1 cellular context compared by ENCODE assay signal in the genomic region with DNA sequence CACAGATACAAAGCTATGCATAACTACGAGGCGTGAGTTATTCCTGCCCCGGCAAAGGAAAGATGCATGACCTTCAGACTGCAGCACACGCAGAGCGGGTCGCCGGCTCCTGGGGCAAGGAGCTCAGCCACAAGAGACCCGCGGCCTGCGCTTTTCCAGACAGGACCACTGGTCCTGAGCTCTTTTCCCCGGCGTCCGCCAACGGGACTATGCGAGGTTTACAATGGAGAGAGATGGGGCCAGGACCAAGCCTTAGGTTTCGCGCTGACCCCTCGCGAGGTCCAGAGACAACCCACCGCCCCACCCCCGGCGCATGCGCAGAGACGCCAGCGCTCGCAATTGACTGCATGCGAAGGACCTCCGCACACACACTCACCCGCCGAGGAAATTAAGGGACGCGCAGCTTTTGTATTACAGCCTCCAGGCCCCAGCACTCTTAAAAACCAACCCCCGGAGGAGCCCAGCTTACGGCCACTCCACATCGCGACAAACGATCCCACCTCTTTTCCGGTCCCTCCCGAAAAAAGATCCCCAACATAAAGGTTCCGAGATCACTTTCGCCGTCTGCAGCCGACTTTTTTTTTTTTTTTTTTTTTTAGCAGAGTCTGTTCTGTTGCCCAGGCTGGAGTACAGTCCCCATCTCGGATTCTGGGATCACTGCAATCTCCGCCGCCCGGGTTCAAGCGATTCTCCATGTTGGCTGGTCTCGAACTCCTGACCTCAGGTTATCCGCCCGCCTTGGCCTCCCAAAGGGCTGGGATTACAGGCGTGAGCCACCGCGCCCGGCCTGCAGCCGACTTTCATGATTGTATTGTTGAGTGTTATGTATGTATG.
A peak's percentile ranks its signal among the peaks of the same experiment; 100 is the strongest.
TF ChIP-seq lines count a peak whose summit lies in the region.

COQ3 (minus strand) TSS at position 498 of the 834 bp plus-strand sequence; CDS start at position 482, 16 bp downstream.

TF ChIP-seq in K562, 482 proteins besides CTCF, POLR2A, EP300 and RAD21 (continued from another document and continues in another):
- TF ChIP-seq, protein P1, sequence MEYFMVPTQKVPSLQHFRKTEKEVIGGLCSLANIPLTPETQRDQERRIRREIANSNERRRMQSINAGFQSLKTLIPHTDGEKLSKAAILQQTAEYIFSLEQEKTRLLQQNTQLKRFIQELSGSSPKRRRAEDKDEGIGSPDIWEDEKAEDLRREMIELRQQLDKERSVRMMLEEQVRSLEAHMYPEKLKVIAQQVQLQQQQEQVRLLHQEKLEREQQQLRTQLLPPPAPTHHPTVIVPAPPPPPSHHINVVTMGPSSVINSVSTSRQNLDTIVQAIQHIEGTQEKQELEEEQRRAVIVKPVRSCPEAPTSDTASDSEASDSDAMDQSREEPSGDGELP (CRISPR knock-in tag; IDR thresholded peaks at IDR 0.05; ENCODE audit: borderline replicate concordance): peak; percentile 53; the same call in 1 of the 2 replicates
- TF ChIP-seq THRA (IDR thresholded peaks at IDR 0.05) (no peak), NEUROD1 (IDR thresholded peaks at IDR 0.05; ENCODE audit: borderline replicate concordance, low read depth, low read length, partially characterized antibody) (no peak), TSC22D4 (tag; IDR thresholded peaks at IDR 0.05) (no peak), ZNF75A (CRISPR knock-in tag; IDR thresholded peaks at IDR 0.05) (no peak), ZNF384 (IDR thresholded peaks at IDR 0.05; ENCODE audit: low read depth, low read length) (peak; percentile 97), ZBTB7A (IDR thresholded peaks at IDR 0.05; ENCODE audit: borderline replicate concordance, control insufficient read depth, low read depth, low read length) (peak; percentile 68; the same call in 1 of the 2 replicates), ELF1 (tag; IDR thresholded peaks at IDR 0.05) (peak; percentile 37; the same call in 1 of the 2 replicates), MIER1 (IDR thresholded peaks at IDR 0.05; ENCODE audit: low read depth) (no peak; the same call in 1 of the 2 replicates), TFAM (CRISPR knock-in tag; conservative IDR thresholded peaks at IDR 0.05) (no peak), RFX1 (IDR thresholded peaks at IDR 0.05) (no peak), ZEB2 (IDR thresholded peaks at IDR 0.05) (peak; percentile 94), TARDBP (IDR thresholded peaks at IDR 0.05) (no peak), MCM5 (IDR thresholded peaks at IDR 0.05; ENCODE audit: low read depth) (no peak), ERF (CRISPR knock-in tag; IDR thresholded peaks at IDR 0.05) (peak; percentile 68; the same call in 1 of the 2 replicates), ZNF77 (CRISPR knock-in tag; IDR thresholded peaks at IDR 0.05) (no peak), FOXA3 (CRISPR knock-in tag; conservative IDR thresholded peaks at IDR 0.05 in 1 of 2, IDR thresholded peaks at IDR 0.05 in 1 of 2) (no peak), CBX2 (IDR thresholded peaks at IDR 0.05; ENCODE audit: insufficient read depth, low read length, poor library complexity, severe bottlenecking) (no peak), PTRF (tag; IDR thresholded peaks at IDR 0.05) (no peak), KLF6 (CRISPR knock-in tag; IDR thresholded peaks at IDR 0.05; ENCODE audit: borderline replicate concordance) (no peak), SMC3 (conservative IDR thresholded peaks at IDR 0.05; ENCODE audit: insufficient read depth, low read depth, low read length) (no peak), SLC30A9 (CRISPR knock-in tag; IDR thresholded peaks at IDR 0.05) (no peak), GATAD2B (IDR thresholded peaks at IDR 0.05; ENCODE audit: borderline replicate concordance) (no peak), E2F5 (CRISPR knock-in tag; IDR thresholded peaks at IDR 0.05) (no peak), TAF1 (IDR thresholded peaks at IDR 0.05; ENCODE audit: control insufficient read depth, extremely low read depth, insufficient read depth, low read length, severe bottlenecking) (peak; percentile 77), ZNF436 (CRISPR knock-in tag; IDR thresholded peaks at IDR 0.05) (no peak), BCOR (IDR thresholded peaks at IDR 0.05) (peak; percentile 64; the same call in 1 of the 2 replicates), NELFE (IDR thresholded peaks at IDR 0.05; ENCODE audit: insufficient read depth, insufficient read length) (no peak)
- TF ChIP-seq, protein P2, sequence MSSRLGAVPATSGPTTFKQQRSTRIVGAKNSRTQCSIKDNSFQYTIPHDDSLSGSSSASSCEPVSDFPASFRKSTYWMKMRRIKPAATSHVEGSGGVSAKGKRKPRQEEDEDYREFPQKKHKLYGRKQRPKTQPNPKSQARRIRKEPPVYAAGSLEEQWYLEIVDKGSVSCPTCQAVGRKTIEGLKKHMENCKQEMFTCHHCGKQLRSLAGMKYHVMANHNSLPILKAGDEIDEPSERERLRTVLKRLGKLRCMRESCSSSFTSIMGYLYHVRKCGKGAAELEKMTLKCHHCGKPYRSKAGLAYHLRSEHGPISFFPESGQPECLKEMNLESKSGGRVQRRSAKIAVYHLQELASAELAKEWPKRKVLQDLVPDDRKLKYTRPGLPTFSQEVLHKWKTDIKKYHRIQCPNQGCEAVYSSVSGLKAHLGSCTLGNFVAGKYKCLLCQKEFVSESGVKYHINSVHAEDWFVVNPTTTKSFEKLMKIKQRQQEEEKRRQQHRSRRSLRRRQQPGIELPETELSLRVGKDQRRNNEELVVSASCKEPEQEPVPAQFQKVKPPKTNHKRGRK (tag; IDR thresholded peaks at IDR 0.05): no peak
- TF ChIP-seq, protein P3, sequence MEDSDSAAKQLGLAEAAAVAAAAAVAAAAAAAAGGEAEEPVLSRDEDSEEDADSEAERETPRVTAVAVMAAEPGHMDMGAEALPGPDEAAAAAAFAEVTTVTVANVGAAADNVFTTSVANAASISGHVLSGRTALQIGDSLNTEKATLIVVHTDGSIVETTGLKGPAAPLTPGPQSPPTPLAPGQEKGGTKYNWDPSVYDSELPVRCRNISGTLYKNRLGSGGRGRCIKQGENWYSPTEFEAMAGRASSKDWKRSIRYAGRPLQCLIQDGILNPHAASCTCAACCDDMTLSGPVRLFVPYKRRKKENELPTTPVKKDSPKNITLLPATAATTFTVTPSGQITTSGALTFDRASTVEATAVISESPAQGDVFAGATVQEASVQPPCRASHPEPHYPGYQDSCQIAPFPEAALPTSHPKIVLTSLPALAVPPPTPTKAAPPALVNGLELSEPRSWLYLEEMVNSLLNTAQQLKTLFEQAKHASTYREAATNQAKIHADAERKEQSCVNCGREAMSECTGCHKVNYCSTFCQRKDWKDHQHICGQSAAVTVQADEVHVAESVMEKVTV (CRISPR knock-in tag; IDR thresholded peaks at IDR 0.05): 0 out of 2 replicates have a peak, but pooled peaks have one; percentile 6
- TF ChIP-seq, protein P4, sequence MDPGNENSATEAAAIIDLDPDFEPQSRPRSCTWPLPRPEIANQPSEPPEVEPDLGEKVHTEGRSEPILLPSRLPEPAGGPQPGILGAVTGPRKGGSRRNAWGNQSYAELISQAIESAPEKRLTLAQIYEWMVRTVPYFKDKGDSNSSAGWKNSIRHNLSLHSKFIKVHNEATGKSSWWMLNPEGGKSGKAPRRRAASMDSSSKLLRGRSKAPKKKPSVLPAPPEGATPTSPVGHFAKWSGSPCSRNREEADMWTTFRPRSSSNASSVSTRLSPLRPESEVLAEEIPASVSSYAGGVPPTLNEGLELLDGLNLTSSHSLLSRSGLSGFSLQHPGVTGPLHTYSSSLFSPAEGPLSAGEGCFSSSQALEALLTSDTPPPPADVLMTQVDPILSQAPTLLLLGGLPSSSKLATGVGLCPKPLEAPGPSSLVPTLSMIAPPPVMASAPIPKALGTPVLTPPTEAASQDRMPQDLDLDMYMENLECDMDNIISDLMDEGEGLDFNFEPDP (CRISPR knock-in tag; IDR thresholded peaks at IDR 0.05): no peak
- TF ChIP-seq, protein P5, sequence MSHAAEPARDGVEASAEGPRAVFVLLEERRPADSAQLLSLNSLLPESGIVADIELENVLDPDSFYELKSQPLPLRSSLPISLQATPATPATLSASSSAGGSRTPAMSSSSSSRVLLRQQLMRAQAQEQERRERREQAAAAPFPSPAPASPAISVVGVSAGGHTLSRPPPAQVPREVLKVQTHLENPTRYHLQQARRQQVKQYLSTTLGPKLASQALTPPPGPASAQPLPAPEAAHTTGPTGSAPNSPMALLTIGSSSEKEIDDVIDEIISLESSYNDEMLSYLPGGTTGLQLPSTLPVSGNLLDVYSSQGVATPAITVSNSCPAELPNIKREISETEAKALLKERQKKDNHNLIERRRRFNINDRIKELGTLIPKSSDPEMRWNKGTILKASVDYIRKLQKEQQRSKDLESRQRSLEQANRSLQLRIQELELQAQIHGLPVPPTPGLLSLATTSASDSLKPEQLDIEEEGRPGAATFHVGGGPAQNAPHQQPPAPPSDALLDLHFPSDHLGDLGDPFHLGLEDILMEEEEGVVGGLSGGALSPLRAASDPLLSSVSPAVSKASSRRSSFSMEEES (CRISPR knock-in tag; IDR thresholded peaks at IDR 0.05): no peak
- TF ChIP-seq, protein P6, sequence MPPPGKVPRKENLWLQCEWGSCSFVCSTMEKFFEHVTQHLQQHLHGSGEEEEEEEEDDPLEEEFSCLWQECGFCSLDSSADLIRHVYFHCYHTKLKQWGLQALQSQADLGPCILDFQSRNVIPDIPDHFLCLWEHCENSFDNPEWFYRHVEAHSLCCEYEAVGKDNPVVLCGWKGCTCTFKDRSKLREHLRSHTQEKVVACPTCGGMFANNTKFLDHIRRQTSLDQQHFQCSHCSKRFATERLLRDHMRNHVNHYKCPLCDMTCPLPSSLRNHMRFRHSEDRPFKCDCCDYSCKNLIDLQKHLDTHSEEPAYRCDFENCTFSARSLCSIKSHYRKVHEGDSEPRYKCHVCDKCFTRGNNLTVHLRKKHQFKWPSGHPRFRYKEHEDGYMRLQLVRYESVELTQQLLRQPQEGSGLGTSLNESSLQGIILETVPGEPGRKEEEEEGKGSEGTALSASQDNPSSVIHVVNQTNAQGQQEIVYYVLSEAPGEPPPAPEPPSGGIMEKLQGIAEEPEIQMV (tag; conservative IDR thresholded peaks at IDR 0.05; ENCODE audit: low read depth): no peak
- TF ChIP-seq, protein P7, sequence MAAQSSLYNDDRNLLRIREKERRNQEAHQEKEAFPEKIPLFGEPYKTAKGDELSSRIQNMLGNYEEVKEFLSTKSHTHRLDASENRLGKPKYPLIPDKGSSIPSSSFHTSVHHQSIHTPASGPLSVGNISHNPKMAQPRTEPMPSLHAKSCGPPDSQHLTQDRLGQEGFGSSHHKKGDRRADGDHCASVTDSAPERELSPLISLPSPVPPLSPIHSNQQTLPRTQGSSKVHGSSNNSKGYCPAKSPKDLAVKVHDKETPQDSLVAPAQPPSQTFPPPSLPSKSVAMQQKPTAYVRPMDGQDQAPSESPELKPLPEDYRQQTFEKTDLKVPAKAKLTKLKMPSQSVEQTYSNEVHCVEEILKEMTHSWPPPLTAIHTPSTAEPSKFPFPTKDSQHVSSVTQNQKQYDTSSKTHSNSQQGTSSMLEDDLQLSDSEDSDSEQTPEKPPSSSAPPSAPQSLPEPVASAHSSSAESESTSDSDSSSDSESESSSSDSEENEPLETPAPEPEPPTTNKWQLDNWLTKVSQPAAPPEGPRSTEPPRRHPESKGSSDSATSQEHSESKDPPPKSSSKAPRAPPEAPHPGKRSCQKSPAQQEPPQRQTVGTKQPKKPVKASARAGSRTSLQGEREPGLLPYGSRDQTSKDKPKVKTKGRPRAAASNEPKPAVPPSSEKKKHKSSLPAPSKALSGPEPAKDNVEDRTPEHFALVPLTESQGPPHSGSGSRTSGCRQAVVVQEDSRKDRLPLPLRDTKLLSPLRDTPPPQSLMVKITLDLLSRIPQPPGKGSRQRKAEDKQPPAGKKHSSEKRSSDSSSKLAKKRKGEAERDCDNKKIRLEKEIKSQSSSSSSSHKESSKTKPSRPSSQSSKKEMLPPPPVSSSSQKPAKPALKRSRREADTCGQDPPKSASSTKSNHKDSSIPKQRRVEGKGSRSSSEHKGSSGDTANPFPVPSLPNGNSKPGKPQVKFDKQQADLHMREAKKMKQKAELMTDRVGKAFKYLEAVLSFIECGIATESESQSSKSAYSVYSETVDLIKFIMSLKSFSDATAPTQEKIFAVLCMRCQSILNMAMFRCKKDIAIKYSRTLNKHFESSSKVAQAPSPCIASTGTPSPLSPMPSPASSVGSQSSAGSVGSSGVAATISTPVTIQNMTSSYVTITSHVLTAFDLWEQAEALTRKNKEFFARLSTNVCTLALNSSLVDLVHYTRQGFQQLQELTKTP (IDR thresholded peaks at IDR 0.05; ENCODE audit: low read depth in 1 of 2, partially characterized antibody in 2 of 2): peak in 1 of 2 experiments; percentile 72
- TF ChIP-seq, protein P8, sequence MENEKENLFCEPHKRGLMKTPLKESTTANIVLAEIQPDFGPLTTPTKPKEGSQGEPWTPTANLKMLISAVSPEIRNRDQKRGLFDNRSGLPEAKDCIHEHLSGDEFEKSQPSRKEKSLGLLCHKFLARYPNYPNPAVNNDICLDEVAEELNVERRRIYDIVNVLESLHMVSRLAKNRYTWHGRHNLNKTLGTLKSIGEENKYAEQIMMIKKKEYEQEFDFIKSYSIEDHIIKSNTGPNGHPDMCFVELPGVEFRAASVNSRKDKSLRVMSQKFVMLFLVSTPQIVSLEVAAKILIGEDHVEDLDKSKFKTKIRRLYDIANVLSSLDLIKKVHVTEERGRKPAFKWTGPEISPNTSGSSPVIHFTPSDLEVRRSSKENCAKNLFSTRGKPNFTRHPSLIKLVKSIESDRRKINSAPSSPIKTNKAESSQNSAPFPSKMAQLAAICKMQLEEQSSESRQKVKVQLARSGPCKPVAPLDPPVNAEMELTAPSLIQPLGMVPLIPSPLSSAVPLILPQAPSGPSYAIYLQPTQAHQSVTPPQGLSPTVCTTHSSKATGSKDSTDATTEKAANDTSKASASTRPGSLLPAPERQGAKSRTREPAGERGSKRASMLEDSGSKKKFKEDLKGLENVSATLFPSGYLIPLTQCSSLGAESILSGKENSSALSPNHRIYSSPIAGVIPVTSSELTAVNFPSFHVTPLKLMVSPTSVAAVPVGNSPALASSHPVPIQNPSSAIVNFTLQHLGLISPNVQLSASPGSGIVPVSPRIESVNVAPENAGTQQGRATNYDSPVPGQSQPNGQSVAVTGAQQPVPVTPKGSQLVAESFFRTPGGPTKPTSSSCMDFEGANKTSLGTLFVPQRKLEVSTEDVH (IDR thresholded peaks at IDR 0.05; ENCODE audit: low read depth, partially characterized antibody): peak; percentile 77
- TF ChIP-seq, protein P9, sequence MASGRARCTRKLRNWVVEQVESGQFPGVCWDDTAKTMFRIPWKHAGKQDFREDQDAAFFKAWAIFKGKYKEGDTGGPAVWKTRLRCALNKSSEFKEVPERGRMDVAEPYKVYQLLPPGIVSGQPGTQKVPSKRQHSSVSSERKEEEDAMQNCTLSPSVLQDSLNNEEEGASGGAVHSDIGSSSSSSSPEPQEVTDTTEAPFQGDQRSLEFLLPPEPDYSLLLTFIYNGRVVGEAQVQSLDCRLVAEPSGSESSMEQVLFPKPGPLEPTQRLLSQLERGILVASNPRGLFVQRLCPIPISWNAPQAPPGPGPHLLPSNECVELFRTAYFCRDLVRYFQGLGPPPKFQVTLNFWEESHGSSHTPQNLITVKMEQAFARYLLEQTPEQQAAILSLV (tag; IDR thresholded peaks at IDR 0.05): no peak
